ENCODE assay signal across 1 cellular context in the genomic region with DNA sequence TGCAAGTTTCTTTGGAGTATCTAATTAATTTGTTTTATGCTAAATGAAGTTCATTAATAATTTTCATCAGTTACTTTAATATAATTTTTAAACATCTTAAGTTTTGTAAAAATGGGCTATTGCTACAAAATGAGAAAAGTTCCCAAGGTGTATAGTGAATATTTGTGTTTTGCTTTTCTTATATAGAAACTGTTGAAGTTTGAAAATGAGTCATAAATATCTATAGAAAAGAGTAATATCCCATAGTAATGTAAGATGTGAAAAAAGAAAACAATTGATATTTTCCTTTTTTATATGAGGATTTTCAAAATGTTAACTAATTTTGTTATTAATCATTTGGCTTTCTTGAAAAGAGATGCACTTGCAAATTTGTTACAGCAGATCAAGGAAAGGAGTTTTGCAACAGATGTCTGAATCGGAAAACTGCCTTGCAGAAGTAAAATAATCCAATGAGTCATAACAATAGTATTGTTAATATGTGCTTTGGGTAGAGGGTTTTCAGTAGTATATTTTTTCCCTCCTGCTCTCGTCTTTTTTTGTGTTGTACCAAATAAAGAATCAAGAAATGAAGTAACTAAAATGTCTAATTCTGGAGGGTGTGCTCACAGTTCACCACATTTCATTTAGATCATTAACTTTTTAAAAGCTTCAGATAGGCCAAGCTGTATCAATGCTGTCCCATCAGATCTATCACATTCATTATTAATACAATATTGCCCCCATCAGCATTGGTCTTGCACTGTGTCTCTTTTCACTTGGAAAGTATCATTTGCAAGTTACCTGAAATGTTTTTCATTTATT.
TF ChIP-seq lines count a peak whose summit lies in the region.

No MANE protein-coding gene starts in this region.

TF ChIP-seq in SK-N-SH treated with all-trans-retinoic acid at 6 μM for 48 hours, 23 proteins besides CTCF, POLR2A, EP300 and RAD21 (continued from another document):
- TF ChIP-seq, protein P1, sequence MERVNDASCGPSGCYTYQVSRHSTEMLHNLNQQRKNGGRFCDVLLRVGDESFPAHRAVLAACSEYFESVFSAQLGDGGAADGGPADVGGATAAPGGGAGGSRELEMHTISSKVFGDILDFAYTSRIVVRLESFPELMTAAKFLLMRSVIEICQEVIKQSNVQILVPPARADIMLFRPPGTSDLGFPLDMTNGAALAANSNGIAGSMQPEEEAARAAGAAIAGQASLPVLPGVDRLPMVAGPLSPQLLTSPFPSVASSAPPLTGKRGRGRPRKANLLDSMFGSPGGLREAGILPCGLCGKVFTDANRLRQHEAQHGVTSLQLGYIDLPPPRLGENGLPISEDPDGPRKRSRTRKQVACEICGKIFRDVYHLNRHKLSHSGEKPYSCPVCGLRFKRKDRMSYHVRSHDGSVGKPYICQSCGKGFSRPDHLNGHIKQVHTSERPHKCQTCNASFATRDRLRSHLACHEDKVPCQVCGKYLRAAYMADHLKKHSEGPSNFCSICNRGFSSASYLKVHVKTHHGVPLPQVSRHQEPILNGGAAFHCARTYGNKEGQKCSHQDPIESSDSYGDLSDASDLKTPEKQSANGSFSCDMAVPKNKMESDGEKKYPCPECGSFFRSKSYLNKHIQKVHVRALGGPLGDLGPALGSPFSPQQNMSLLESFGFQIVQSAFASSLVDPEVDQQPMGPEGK (CRISPR knock-in tag; IDR thresholded peaks at IDR 0.05; ENCODE audit: borderline replicate concordance) = no peak
- TF ChIP-seq, protein P2, sequence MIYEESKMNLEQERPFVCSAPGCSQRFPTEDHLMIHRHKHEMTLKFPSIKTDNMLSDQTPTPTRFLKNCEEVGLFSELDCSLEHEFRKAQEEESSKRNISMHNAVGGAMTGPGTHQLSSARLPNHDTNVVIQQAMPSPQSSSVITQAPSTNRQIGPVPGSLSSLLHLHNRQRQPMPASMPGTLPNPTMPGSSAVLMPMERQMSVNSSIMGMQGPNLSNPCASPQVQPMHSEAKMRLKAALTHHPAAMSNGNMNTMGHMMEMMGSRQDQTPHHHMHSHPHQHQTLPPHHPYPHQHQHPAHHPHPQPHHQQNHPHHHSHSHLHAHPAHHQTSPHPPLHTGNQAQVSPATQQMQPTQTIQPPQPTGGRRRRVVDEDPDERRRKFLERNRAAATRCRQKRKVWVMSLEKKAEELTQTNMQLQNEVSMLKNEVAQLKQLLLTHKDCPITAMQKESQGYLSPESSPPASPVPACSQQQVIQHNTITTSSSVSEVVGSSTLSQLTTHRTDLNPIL (CRISPR knock-in tag; IDR thresholded peaks at IDR 0.05; ENCODE audit: low read depth) = no peak
- TF ChIP-seq TCF4 (CRISPR knock-in tag; IDR thresholded peaks at IDR 0.05; ENCODE audit: borderline replicate concordance) (no peak), ZNF565 (CRISPR knock-in tag; conservative IDR thresholded peaks at IDR 0.05; ENCODE audit: low read depth) (no peak), ZNF8 (CRISPR knock-in tag; IDR thresholded peaks at IDR 0.05) (no peak)
- TF ChIP-seq, protein P3, sequence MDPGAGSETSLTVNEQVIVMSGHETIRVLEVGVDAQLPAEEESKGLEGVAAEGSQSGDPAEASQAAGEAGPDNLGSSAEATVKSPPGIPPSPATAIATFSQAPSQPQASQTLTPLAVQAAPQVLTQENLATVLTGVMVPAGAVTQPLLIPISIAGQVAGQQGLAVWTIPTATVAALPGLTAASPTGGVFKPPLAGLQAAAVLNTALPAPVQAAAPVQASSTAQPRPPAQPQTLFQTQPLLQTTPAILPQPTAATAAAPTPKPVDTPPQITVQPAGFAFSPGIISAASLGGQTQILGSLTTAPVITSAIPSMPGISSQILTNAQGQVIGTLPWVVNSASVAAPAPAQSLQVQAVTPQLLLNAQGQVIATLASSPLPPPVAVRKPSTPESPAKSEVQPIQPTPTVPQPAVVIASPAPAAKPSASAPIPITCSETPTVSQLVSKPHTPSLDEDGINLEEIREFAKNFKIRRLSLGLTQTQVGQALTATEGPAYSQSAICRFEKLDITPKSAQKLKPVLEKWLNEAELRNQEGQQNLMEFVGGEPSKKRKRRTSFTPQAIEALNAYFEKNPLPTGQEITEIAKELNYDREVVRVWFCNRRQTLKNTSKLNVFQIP (CRISPR knock-in tag; IDR thresholded peaks at IDR 0.05; ENCODE audit: borderline replicate concordance, low read depth) = no peak
